ENCODE assay signal across 1 cellular context in genomic region chr3:127671523-127672428, GRCh38.
TF ChIP-seq lines count a peak whose summit lies in the region.

No MANE protein-coding gene starts in this region.

TF ChIP-seq in H1, 55 proteins besides CTCF, POLR2A, EP300 and RAD21:
- TF ChIP-seq NANOG (IDR thresholded peaks at IDR 0.05; ENCODE audit: insufficient read depth, low read depth, low read length, poor library complexity, severe bottlenecking), result no peak
- TF ChIP-seq CBX5 (IDR thresholded peaks at IDR 0.05; ENCODE audit: low read depth, low read length), result no peak
- 0 out of 2 replicates have a peak, but pooled peaks have one; percentile 6 for TF ChIP-seq GABPA (IDR thresholded peaks at IDR 0.05; ENCODE audit: borderline replicate concordance, insufficient read depth, low read length)
- no peak for TF ChIP-seq EGR1 (IDR thresholded peaks at IDR 0.05; ENCODE audit: borderline replicate concordance, low read depth, low read length)
TF ChIP-seq in H1: peak in this region for 1.
